1 cellular context compared by ENCODE assay signal in the genomic region with DNA sequence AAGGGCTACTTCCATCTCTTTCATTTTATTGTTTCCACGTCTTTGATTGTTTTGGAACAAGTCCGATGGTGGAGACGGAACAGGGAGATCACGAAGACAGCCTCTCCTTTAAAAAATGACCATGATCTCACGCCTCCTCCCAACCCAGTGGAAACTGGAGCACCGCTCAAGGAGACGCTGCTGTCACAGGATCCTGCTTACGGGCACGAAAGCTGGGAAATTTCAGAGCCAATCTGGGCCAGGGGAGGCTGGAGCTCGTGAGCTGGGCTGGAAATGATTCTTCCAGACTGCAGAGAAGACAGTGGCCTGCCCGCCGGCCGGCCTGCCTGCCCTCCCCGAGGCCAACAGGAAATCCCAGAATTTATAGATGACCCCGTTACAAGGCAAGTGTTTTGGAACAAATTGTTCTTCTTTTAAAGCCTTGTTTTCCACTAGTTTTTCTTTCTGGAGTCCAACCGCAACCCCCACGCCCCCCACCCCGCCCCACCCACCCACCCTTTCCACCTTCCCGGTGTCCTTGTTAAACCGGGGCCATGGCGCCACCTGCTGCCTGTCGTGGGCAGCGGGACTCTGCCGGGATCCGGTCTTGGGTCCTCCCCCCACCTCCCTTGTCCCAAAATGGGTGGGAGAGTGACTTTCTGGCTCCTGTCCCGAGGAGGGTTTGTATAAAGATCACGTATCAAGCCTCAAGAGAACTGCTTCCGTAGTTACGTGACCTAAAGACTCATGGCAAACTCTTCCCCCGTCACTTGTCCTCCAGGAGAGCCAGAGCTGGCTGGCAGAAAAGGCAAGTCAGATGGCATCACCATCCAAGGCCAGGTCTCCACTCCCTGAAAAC.
A peak's percentile ranks its signal among the peaks of the same experiment; 100 is the strongest.
TF ChIP-seq lines count a peak whose summit lies in the region.

No MANE protein-coding gene starts in this region.

TF ChIP-seq in HEK293, 187 proteins besides CTCF, POLR2A, EP300 and RAD21 (continued from another document):
- TF ChIP-seq ZBTB1 (tag by site-specific recombination; IDR thresholded peaks at IDR 0.05) (no peak), ZNF747 (tag by site-specific recombination; IDR thresholded peaks at IDR 0.05) (no peak), ZSCAN30 (tag by site-specific recombination; IDR thresholded peaks at IDR 0.05) (no peak), ZNF623 (tag by site-specific recombination; IDR thresholded peaks at IDR 0.05) (no peak), KLF16 (tag by site-specific recombination; IDR thresholded peaks at IDR 0.05) (no peak)
- TF ChIP-seq, protein P1, sequence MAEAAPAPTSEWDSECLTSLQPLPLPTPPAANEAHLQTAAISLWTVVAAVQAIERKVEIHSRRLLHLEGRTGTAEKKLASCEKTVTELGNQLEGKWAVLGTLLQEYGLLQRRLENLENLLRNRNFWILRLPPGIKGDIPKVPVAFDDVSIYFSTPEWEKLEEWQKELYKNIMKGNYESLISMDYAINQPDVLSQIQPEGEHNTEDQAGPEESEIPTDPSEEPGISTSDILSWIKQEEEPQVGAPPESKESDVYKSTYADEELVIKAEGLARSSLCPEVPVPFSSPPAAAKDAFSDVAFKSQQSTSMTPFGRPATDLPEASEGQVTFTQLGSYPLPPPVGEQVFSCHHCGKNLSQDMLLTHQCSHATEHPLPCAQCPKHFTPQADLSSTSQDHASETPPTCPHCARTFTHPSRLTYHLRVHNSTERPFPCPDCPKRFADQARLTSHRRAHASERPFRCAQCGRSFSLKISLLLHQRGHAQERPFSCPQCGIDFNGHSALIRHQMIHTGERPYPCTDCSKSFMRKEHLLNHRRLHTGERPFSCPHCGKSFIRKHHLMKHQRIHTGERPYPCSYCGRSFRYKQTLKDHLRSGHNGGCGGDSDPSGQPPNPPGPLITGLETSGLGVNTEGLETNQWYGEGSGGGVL (tag by site-specific recombination; IDR thresholded peaks at IDR 0.05): peak; percentile 54
